Comparison of ENCODE assay signal across 1 cellular context in the genomic region with DNA sequence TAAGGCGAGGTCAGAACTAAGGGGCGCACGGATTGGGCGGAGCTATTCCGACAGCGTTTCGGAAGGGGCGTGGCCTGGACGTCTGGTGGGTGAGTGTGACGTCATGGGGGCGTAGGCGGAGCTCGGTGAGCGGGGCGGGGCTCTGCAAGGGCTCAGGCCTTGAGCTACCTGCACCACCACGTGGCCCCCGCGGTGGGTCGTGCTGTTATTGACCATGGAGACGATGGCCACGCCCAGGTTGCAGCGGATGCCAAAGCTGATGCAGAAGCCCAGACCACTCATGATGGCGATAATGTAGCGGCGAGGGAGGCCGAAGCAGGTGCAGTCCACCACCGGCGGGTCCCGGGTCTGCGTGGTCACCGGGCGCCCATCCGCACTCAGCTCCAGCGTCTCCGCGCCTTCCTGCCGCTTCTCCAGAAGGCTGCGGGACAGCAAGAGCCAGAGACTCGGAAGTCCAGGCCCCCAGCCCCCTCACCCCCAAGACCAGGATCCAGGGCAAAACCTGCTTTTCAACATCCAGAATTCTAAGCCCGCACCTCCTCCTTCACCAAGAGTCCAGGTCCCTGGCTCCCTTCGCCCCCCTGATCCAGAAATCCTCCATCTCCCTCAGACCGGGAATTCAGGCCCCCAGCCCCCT.
A peak's percentile ranks its signal among the peaks of the same experiment; 100 is the strongest.
TF ChIP-seq lines count a peak whose summit lies in the region.

No MANE protein-coding gene starts in this region.

TF ChIP-seq in K562, 482 proteins besides CTCF, POLR2A, EP300 and RAD21 (continues in another document):
- peak; percentile 80 for TF ChIP-seq MAX (CRISPR knock-in tag; IDR thresholded peaks at IDR 0.05)
- TF ChIP-seq, protein P1, sequence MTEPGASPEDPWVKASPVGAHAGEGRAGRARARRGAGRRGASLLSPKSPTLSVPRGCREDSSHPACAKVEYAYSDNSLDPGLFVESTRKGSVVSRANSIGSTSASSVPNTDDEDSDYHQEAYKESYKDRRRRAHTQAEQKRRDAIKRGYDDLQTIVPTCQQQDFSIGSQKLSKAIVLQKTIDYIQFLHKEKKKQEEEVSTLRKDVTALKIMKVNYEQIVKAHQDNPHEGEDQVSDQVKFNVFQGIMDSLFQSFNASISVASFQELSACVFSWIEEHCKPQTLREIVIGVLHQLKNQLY (CRISPR knock-in tag; conservative IDR thresholded peaks at IDR 0.05), result no peak
- no peak for TF ChIP-seq KDM1A (IDR thresholded peaks at IDR 0.05)
- no peak for TF ChIP-seq ZNF584 (CRISPR knock-in tag; IDR thresholded peaks at IDR 0.05; ENCODE audit: low read depth)
- no peak for TF ChIP-seq GABPB1 (CRISPR knock-in tag; IDR thresholded peaks at IDR 0.05)
- TF ChIP-seq BACH1 (tag; IDR thresholded peaks at IDR 0.05), result no peak
- TF ChIP-seq MAFF (IDR thresholded peaks at IDR 0.05; ENCODE audit: low read length), result no peak
- TF ChIP-seq MNT (conservative IDR thresholded peaks at IDR 0.05), result peak; percentile 71 to 81
- no peak for TF ChIP-seq HCFC1 (IDR thresholded peaks at IDR 0.05; ENCODE audit: low read depth, low read length)
- no peak for TF ChIP-seq MIER1 (IDR thresholded peaks at IDR 0.05; ENCODE audit: low read depth)
- no peak for TF ChIP-seq ZNF75A (CRISPR knock-in tag; IDR thresholded peaks at IDR 0.05)
- peak; percentile 91 for TF ChIP-seq CREB1 (IDR thresholded peaks at IDR 0.05)
- TF ChIP-seq CREB1 (CRISPR knock-in tag; IDR thresholded peaks at IDR 0.05), result peak; percentile 92
- TF ChIP-seq POLR2G (IDR thresholded peaks at IDR 0.05; ENCODE audit: low read depth, low read length), result peak; percentile 20; the same call in 1 of the 2 replicates
- TF ChIP-seq NFYB (IDR thresholded peaks at IDR 0.05; ENCODE audit: extremely low read depth, insufficient read length), result no peak
- TF ChIP-seq ZFP30 (CRISPR knock-in tag; IDR thresholded peaks at IDR 0.05; ENCODE audit: borderline replicate concordance), result no peak
- TF ChIP-seq MYC (IDR thresholded peaks at IDR 0.05; ENCODE audit: low read depth, low read length), result peak; percentile 75
- no peak for TF ChIP-seq MYC (CRISPR knock-in tag; IDR thresholded peaks at IDR 0.05; ENCODE audit: borderline replicate concordance, low read depth)
- TF ChIP-seq, protein P2, sequence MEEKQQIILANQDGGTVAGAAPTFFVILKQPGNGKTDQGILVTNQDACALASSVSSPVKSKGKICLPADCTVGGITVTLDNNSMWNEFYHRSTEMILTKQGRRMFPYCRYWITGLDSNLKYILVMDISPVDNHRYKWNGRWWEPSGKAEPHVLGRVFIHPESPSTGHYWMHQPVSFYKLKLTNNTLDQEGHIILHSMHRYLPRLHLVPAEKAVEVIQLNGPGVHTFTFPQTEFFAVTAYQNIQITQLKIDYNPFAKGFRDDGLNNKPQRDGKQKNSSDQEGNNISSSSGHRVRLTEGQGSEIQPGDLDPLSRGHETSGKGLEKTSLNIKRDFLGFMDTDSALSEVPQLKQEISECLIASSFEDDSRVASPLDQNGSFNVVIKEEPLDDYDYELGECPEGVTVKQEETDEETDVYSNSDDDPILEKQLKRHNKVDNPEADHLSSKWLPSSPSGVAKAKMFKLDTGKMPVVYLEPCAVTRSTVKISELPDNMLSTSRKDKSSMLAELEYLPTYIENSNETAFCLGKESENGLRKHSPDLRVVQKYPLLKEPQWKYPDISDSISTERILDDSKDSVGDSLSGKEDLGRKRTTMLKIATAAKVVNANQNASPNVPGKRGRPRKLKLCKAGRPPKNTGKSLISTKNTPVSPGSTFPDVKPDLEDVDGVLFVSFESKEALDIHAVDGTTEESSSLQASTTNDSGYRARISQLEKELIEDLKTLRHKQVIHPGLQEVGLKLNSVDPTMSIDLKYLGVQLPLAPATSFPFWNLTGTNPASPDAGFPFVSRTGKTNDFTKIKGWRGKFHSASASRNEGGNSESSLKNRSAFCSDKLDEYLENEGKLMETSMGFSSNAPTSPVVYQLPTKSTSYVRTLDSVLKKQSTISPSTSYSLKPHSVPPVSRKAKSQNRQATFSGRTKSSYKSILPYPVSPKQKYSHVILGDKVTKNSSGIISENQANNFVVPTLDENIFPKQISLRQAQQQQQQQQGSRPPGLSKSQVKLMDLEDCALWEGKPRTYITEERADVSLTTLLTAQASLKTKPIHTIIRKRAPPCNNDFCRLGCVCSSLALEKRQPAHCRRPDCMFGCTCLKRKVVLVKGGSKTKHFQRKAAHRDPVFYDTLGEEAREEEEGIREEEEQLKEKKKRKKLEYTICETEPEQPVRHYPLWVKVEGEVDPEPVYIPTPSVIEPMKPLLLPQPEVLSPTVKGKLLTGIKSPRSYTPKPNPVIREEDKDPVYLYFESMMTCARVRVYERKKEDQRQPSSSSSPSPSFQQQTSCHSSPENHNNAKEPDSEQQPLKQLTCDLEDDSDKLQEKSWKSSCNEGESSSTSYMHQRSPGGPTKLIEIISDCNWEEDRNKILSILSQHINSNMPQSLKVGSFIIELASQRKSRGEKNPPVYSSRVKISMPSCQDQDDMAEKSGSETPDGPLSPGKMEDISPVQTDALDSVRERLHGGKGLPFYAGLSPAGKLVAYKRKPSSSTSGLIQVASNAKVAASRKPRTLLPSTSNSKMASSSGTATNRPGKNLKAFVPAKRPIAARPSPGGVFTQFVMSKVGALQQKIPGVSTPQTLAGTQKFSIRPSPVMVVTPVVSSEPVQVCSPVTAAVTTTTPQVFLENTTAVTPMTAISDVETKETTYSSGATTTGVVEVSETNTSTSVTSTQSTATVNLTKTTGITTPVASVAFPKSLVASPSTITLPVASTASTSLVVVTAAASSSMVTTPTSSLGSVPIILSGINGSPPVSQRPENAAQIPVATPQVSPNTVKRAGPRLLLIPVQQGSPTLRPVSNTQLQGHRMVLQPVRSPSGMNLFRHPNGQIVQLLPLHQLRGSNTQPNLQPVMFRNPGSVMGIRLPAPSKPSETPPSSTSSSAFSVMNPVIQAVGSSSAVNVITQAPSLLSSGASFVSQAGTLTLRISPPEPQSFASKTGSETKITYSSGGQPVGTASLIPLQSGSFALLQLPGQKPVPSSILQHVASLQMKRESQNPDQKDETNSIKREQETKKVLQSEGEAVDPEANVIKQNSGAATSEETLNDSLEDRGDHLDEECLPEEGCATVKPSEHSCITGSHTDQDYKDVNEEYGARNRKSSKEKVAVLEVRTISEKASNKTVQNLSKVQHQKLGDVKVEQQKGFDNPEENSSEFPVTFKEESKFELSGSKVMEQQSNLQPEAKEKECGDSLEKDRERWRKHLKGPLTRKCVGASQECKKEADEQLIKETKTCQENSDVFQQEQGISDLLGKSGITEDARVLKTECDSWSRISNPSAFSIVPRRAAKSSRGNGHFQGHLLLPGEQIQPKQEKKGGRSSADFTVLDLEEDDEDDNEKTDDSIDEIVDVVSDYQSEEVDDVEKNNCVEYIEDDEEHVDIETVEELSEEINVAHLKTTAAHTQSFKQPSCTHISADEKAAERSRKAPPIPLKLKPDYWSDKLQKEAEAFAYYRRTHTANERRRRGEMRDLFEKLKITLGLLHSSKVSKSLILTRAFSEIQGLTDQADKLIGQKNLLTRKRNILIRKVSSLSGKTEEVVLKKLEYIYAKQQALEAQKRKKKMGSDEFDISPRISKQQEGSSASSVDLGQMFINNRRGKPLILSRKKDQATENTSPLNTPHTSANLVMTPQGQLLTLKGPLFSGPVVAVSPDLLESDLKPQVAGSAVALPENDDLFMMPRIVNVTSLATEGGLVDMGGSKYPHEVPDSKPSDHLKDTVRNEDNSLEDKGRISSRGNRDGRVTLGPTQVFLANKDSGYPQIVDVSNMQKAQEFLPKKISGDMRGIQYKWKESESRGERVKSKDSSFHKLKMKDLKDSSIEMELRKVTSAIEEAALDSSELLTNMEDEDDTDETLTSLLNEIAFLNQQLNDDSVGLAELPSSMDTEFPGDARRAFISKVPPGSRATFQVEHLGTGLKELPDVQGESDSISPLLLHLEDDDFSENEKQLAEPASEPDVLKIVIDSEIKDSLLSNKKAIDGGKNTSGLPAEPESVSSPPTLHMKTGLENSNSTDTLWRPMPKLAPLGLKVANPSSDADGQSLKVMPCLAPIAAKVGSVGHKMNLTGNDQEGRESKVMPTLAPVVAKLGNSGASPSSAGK (IDR thresholded peaks at IDR 0.05), result peak; percentile 71
- no peak for TF ChIP-seq CHCHD3 (CRISPR knock-in tag; IDR thresholded peaks at IDR 0.05)
- TF ChIP-seq RBFOX2 (IDR thresholded peaks at IDR 0.05; ENCODE audit: low read depth, low read length), result peak; percentile 55
- peak; percentile 71; the same call in 1 of the 2 replicates for TF ChIP-seq ATF2 (CRISPR knock-in tag; IDR thresholded peaks at IDR 0.05)
- peak; percentile 48; the same call in 1 of the 2 replicates for TF ChIP-seq JUN (IDR thresholded peaks at IDR 0.05; ENCODE audit: borderline replicate concordance, low read depth, low read length)
- TF ChIP-seq JUN (CRISPR knock-in tag; IDR thresholded peaks at IDR 0.05; ENCODE audit: borderline replicate concordance), result no peak
- no peak for TF ChIP-seq FOXJ3 (CRISPR knock-in tag; IDR thresholded peaks at IDR 0.05)
- no peak for TF ChIP-seq ILK (tag; IDR thresholded peaks at IDR 0.05; ENCODE audit: borderline replicate concordance, low read depth)
- TF ChIP-seq, protein P3, sequence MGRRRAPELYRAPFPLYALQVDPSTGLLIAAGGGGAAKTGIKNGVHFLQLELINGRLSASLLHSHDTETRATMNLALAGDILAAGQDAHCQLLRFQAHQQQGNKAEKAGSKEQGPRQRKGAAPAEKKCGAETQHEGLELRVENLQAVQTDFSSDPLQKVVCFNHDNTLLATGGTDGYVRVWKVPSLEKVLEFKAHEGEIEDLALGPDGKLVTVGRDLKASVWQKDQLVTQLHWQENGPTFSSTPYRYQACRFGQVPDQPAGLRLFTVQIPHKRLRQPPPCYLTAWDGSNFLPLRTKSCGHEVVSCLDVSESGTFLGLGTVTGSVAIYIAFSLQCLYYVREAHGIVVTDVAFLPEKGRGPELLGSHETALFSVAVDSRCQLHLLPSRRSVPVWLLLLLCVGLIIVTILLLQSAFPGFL (CRISPR knock-in tag; IDR thresholded peaks at IDR 0.05), result no peak
- TF ChIP-seq, protein P4, sequence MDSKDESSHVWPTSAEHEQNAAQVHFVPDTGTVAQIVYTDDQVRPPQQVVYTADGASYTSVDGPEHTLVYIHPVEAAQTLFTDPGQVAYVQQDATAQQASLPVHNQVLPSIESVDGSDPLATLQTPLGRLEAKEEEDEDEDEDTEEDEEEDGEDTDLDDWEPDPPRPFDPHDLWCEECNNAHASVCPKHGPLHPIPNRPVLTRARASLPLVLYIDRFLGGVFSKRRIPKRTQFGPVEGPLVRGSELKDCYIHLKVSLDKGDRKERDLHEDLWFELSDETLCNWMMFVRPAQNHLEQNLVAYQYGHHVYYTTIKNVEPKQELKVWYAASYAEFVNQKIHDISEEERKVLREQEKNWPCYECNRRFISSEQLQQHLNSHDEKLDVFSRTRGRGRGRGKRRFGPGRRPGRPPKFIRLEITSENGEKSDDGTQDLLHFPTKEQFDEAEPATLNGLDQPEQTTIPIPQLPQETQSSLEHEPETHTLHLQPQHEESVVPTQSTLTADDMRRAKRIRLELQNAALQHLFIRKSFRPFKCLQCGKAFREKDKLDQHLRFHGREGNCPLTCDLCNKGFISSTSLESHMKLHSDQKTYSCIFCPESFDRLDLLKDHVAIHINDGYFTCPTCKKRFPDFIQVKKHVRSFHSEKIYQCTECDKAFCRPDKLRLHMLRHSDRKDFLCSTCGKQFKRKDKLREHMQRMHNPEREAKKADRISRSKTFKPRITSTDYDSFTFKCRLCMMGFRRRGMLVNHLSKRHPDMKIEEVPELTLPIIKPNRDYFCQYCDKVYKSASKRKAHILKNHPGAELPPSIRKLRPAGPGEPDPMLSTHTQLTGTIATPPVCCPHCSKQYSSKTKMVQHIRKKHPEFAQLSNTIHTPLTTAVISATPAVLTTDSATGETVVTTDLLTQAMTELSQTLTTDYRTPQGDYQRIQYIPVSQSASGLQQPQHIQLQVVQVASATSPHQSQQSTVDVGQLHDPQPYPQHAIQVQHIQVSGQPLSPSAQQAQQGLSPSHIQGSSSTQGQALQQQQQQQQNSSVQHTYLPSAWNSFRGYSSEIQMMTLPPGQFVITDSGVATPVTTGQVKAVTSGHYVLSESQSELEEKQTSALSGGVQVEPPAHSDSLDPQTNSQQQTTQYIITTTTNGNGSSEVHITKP (IDR thresholded peaks at IDR 0.05; ENCODE audit: partially characterized antibody), result no peak
- TF ChIP-seq ATF1 (CRISPR knock-in tag; IDR thresholded peaks at IDR 0.05), result peak; percentile 64; the same call in 1 of the 2 replicates
- TF ChIP-seq ATF1 (tag; IDR thresholded peaks at IDR 0.05), result peak; percentile 97
- TF ChIP-seq, protein P5, sequence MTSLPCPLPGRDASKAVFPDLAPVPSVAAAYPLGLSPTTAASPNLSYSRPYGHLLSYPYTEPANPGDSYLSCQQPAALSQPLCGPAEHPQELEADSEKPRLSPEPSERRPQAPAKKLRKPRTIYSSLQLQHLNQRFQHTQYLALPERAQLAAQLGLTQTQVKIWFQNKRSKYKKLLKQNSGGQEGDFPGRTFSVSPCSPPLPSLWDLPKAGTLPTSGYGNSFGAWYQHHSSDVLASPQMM (CRISPR knock-in tag; IDR thresholded peaks at IDR 0.05), result no peak
- TF ChIP-seq, protein P6, sequence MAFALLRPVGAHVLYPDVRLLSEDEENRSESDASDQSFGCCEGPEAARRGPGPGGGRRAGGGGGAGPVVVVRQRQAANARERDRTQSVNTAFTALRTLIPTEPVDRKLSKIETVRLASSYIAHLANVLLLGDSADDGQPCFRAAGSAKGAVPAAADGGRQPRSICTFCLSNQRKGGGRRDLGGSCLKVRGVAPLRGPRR (CRISPR knock-in tag; IDR thresholded peaks at IDR 0.05), result no peak
- peak; percentile 55 for TF ChIP-seq ZFX (CRISPR knock-in tag; IDR thresholded peaks at IDR 0.05)
- no peak for TF ChIP-seq GATAD2A (IDR thresholded peaks at IDR 0.05)
- peak; percentile 88 for TF ChIP-seq EGR1 (conservative IDR thresholded peaks at IDR 0.05)
